12 cellular contexts compared by ENCODE assay signal in the genomic region with DNA sequence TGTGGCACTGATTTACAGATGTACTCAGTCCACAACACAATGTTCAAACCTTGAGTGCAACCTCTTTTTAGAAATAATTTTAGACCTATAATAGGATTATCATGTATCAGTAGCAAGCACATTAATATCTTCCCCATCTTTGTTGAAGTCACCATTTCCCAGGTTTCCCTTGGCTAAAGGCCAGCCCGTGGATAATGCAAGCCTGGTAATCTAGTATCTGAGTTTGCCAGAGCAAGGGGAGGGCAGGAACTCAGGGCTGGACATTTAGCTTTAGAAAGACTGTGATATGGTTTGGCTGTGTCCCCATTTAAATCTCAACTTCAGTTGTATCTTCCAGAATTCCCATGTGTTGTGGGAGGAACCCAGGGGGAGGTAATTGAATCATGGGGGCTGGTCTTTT. TPM values are rescaled to one million over a fixed set of nuclear protein-coding genes. Genes with fewer than 3 reads are reported as not detected.
"Had no signal": no experiment of that assay in that cellular context is flagged by ENCODE, and none has a peak within 500 bp of the region (broad histone marks: within the 10 kb centered on the region; RNA-seq: fewer than 3 reads in every experiment).

No MANE protein-coding gene starts in this region.

- H3K36me3 ChIP-seq: HAP-1 had no signal

- DNase-seq: GM23248, GOT3, H7, HFFc6, KG1 had no signal

- H3K4me1 ChIP-seq: HAP-1 had no signal

- H3K4me3 Mint-ChIP-seq: HFFc6, IgD-negative memory B cell had no signal

- H3K27ac ChIP-seq: GM23248, HL-60 had no signal

- H3K27ac Mint-ChIP-seq: HFFc6, IgD-negative memory B cell had no signal

- ATAC-seq: HCT116, HepG2 had no signal

- H3K4me3 ChIP-seq: GM23248, HAP-1 had no signal

- H2AFZ ChIP-seq: GM23248 had no signal

- H3K9ac ChIP-seq: GM23248 had no signal

RNA-seq across cellular contexts. Expression of a gene that starts 37.9 kb away (rescaled TPM):
- total RNA-seq: GM23248, HT1080 had no signal

RNA-seq across cellular contexts. Expression of a gene that starts 48.1 kb away (rescaled TPM):
- total RNA-seq: GM23248, H4, H7, HepG2, HFFc6, HT1080 had no signal
- polyA plus RNA-seq: HepG2 had no signal
